1 cellular context compared by ENCODE assay signal in genomic region chr3:101673953-101674352, GRCh38.
TF ChIP-seq lines count a peak whose summit lies in the region.

No MANE protein-coding gene starts in this region.

TF ChIP-seq in K562, 482 proteins besides CTCF, POLR2A, EP300 and RAD21 (continued from another document):
- TF ChIP-seq, protein P1, sequence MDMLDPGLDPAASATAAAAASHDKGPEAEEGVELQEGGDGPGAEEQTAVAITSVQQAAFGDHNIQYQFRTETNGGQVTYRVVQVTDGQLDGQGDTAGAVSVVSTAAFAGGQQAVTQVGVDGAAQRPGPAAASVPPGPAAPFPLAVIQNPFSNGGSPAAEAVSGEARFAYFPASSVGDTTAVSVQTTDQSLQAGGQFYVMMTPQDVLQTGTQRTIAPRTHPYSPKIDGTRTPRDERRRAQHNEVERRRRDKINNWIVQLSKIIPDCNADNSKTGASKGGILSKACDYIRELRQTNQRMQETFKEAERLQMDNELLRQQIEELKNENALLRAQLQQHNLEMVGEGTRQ (CRISPR knock-in tag; IDR thresholded peaks at IDR 0.05) = peak; percentile 75
- TF ChIP-seq SMARCE1 (IDR thresholded peaks at IDR 0.05) = no peak
- TF ChIP-seq CHAMP1 (IDR thresholded peaks at IDR 0.05) = no peak
- no peak for TF ChIP-seq MYNN (IDR thresholded peaks at IDR 0.05)
- no peak for TF ChIP-seq MYNN (CRISPR knock-in tag; IDR thresholded peaks at IDR 0.05)
- TF ChIP-seq, protein P2, sequence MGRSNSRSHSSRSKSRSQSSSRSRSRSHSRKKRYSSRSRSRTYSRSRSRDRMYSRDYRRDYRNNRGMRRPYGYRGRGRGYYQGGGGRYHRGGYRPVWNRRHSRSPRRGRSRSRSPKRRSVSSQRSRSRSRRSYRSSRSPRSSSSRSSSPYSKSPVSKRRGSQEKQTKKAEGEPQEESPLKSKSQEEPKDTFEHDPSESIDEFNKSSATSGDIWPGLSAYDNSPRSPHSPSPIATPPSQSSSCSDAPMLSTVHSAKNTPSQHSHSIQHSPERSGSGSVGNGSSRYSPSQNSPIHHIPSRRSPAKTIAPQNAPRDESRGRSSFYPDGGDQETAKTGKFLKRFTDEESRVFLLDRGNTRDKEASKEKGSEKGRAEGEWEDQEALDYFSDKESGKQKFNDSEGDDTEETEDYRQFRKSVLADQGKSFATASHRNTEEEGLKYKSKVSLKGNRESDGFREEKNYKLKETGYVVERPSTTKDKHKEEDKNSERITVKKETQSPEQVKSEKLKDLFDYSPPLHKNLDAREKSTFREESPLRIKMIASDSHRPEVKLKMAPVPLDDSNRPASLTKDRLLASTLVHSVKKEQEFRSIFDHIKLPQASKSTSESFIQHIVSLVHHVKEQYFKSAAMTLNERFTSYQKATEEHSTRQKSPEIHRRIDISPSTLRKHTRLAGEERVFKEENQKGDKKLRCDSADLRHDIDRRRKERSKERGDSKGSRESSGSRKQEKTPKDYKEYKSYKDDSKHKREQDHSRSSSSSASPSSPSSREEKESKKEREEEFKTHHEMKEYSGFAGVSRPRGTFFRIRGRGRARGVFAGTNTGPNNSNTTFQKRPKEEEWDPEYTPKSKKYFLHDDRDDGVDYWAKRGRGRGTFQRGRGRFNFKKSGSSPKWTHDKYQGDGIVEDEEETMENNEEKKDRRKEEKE (IDR thresholded peaks at IDR 0.05; ENCODE audit: borderline replicate concordance in 1 of 2, control insufficient read depth in 1 of 2, low read depth in 2 of 2, low read length in 1 of 2) = no peak
- no peak for TF ChIP-seq ZBTB8A (IDR thresholded peaks at IDR 0.05; ENCODE audit: partially characterized antibody)
- TF ChIP-seq ZNF707 (CRISPR knock-in tag; conservative IDR thresholded peaks at IDR 0.05) = no peak
- TF ChIP-seq, protein P3, sequence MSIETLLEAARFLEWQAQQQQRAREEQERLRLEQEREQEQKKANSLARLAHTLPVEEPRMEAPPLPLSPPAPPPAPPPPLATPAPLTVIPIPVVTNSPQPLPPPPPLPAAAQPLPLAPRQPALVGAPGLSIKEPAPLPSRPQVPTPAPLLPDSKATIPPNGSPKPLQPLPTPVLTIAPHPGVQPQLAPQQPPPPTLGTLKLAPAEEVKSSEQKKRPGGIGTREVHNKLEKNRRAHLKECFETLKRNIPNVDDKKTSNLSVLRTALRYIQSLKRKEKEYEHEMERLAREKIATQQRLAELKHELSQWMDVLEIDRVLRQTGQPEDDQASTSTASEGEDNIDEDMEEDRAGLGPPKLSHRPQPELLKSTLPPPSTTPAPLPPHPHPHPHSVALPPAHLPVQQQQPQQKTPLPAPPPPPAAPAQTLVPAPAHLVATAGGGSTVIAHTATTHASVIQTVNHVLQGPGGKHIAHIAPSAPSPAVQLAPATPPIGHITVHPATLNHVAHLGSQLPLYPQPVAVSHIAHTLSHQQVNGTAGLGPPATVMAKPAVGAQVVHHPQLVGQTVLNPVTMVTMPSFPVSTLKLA (conservative IDR thresholded peaks at IDR 0.05) = peak in 1 of 2 experiments; percentile 28; a peak in 2 of 4 replicates
- peak; percentile 53; the same call in 1 of the 2 replicates for TF ChIP-seq TOE1 (IDR thresholded peaks at IDR 0.05; ENCODE audit: borderline replicate concordance)
- no peak for TF ChIP-seq TOE1 (CRISPR knock-in tag; IDR thresholded peaks at IDR 0.05; ENCODE audit: borderline replicate concordance, low read depth)
- no peak for TF ChIP-seq STAT5B (CRISPR knock-in tag; IDR thresholded peaks at IDR 0.05)
TF ChIP-seq in K562: peak in this region for 21.
